Comparison of ENCODE assay signal across 25 cellular contexts in genomic region chrX:34879361-34879760, GRCh38.
A peak's percentile ranks its signal among the peaks of the same experiment; 100 is the strongest.
DNase-seq lines count a peak whose midpoint lies in the region; TF ChIP-seq lines count a peak whose summit lies in the region.
"Had no signal": no experiment of that assay in that cellular context is flagged by ENCODE, and none has a peak within 500 bp of the region (broad histone marks: within the 10 kb centered on the region; RNA-seq: fewer than 3 reads in every experiment).

No MANE protein-coding gene starts in this region.

- no peaks in the 10 kb centered on the region for H3K36me3 ChIP-seq in SJCRH30

- no peaks in the 10 kb centered on the region for H3K27me3 ChIP-seq in SJCRH30

- H3K27me3 Mint-ChIP-seq in nephron (ENCODE audit: low read depth), result no peaks in the 10 kb centered on the region
- H3K27me3 Mint-ChIP-seq: B cell had no signal

- no peak for TF ChIP-seq CTCF in fibroblast of mammary gland (conservative IDR thresholded peaks at IDR 0.05; ENCODE audit: control insufficient read depth, insufficient read depth, low read depth, low read length)
- TF ChIP-seq CTCF in nephron (IDR thresholded peaks at IDR 0.05; ENCODE audit: unreplicated experiment in 3 of 3), result no peak

- no peaks in the 10 kb centered on the region for H3K9me3 Mint-ChIP-seq in nephron
- H3K9me3 Mint-ChIP-seq: CD8-positive, alpha-beta T cell had no signal

- H3K4me3 ChIP-seq in SJCRH30, result no peak overlapping the region
- H3K4me3 ChIP-seq in fibroblast of mammary gland (ENCODE audit: control insufficient read depth, low read depth, low read length), result no peak overlapping the region
- H3K4me3 ChIP-seq: PC-9 had no signal

- peaks cover 35% of the 10 kb centered on the region for H3K4me1 Mint-ChIP-seq in nephron
- H3K4me1 Mint-ChIP-seq: B cell had no signal

- H3K27ac ChIP-seq in SJCRH30, result peak overlapping the region; percentile 99
- H3K27ac ChIP-seq: C4-2B, HL-60, PC-9 had no signal

- DNase-seq in EH (ENCODE audit: low read depth) (peak; percentile 61), SJCRH30 (peak in 1 of 2 experiments; percentile 39), fibroblast of mammary gland (ENCODE audit: low read depth) (peak; percentile 26), G401 (ENCODE audit: low spot score) (no peak), pons (ENCODE audit: low spot score) (no peak)
- DNase-seq in central memory CD4-positive, alpha-beta T cell, result no peak
- no peak for DNase-seq in activated naive CD4-positive, alpha-beta T cell treated with anti-CD3 and anti-CD28 coated beads, Interleukin-2, amount 50 U/mL, for 16 hours
- DNase-seq: Caco-2; CD8-positive, alpha-beta T cell; DMS 273 treated with DMSO at 0.1 percent for 48 hours; DMS79 treated with DMSO at 0.1 percent for 48 hours; MV-4-11; NCI-H1105; NCI-H1436 treated with DMSO at 0.1 percent for 48 hours; NCI-H1930; NCI-H2107; NCI-H524; NCI-H774; PC-9; Right ventricle myocardium superior; RPMI8226 had no signal

- peak overlapping the region in 2 of 3 experiments; percentile 34 to 53 for H3K27ac Mint-ChIP-seq in nephron
- H3K27ac Mint-ChIP-seq: B cell; CD8-positive, alpha-beta T cell had no signal

- H3K36me3 Mint-ChIP-seq in nephron (ENCODE audit: low read depth), result no peaks in the 10 kb centered on the region
- H3K36me3 Mint-ChIP-seq: CD8-positive, alpha-beta T cell had no signal

- in situ Hi-C loops in G401 (cut with HindIII; ENCODE audit: low sequenced_read_pairs), result no loop called here

- H3K9me3 ChIP-seq in SJCRH30 (replicated peaks), result no peaks in the 10 kb centered on the region
- H3K9me3 ChIP-seq: Caco-2 had no signal

- peaks cover 69% of the 10 kb centered on the region for H3K4me1 ChIP-seq in SJCRH30
- H3K4me1 ChIP-seq: Caco-2 had no signal

- no peak overlapping the region for H3K4me3 Mint-ChIP-seq in nephron
- H3K4me3 Mint-ChIP-seq: B cell; CD8-positive, alpha-beta T cell had no signal

Comparison
In these comparisons a context has a peak if more than half of its experiments do, and no peak if none do; other contexts are left out.
1. DNase-seq: peak in EH (single experiment) and fibroblast of mammary gland (single experiment); none in G401 (single experiment), pons (single experiment), central memory CD4-positive, alpha-beta T cell (single experiment) and activated naive CD4-positive, alpha-beta T cell treated with anti-CD3 and anti-CD28 coated beads, Interleukin-2, amount 50 U/mL, for 16 hours (single experiment).